Comparison of ENCODE assay signal across 24 cellular contexts in genomic region chr9:74414325-74414724, GRCh38.
"Had no signal": no experiment of that assay in that cellular context is flagged by ENCODE, and none has a peak within 500 bp of the region (broad histone marks: within the 10 kb centered on the region; RNA-seq: fewer than 3 reads in every experiment).

No MANE protein-coding gene starts in this region.

- H3K9ac ChIP-seq: KMS-11 had no signal

- H3K36me3 ChIP-seq: adrenal gland, WERI-Rb-1 had no signal

- H3K36me3 Mint-ChIP-seq: activated CD8-positive, alpha-beta memory T cell treated with anti-CD3 and anti-CD28 coated beads, Interleukin-2, amount 10 ng/mL, durations not matched to agents 7 days and 5 days; activated naive CD4-positive, alpha-beta T cell treated with anti-CD3 and anti-CD28 coated beads, Interleukin-2, amount 10 ng/mL, durations not matched to agents 7 days and 5 days; activated naive CD8-positive, alpha-beta T cell treated with anti-CD3 and anti-CD28 coated beads, Interleukin-2, amount 10 ng/mL, durations not matched to agents 7 days and 5 days had no signal

- H3K9me3 Mint-ChIP-seq: activated T-helper 17 cell treated with anti-CD3 and anti-CD28 coated beads, Interleukin-2, amount 50 U/mL, for 72 hours had no signal

- H3K9me3 ChIP-seq: adrenal gland had no signal

- H3K4me2 ChIP-seq: KMS-11 had no signal

- H3K4me3 ChIP-seq: adrenal gland, SK-N-MC had no signal

- H3K27ac Mint-ChIP-seq: activated CD8-positive, alpha-beta memory T cell treated with anti-CD3 and anti-CD28 coated beads, Interleukin-2, amount 10 ng/mL, durations not matched to agents 7 days and 5 days; activated naive CD4-positive, alpha-beta T cell treated with anti-CD3 and anti-CD28 coated beads, Interleukin-2, amount 10 ng/mL, durations not matched to agents 7 days and 5 days; activated naive CD8-positive, alpha-beta T cell treated with anti-CD3 and anti-CD28 coated beads, Interleukin-2, amount 10 ng/mL, durations not matched to agents 7 days and 5 days; activated T-cell treated with anti-CD3 and anti-CD28 coated beads, Interleukin-2, amount 50 U/mL, for 24 hours; activated T-helper 17 cell treated with anti-CD3 and anti-CD28 coated beads, Interleukin-2, amount 50 U/mL, for 72 hours had no signal

- ATAC-seq: activated CD4-positive, CD25-positive, alpha-beta regulatory T cell treated with anti-CD3 and anti-CD28 coated beads, Interleukin-2, amount 50 U/mL, for 24 hours; activated CD8-positive, alpha-beta memory T cell treated with anti-CD3 and anti-CD28 coated beads, Interleukin-2, amount 10 ng/mL, durations not matched to agents 7 days and 5 days; activated T-helper 17 cell treated with anti-CD3 and anti-CD28 coated beads, Interleukin-2, amount 50 U/mL, for 72 hours had no signal

- DNase-seq: activated CD4-positive, alpha-beta T cell treated with anti-CD3 and anti-CD28 coated beads for 4 hours; activated CD8-positive, alpha-beta memory T cell treated with anti-CD3 and anti-CD28 coated beads, Interleukin-2, amount 10 ng/mL, durations not matched to agents 7 days and 5 days; activated gamma-delta T cell; activated naive CD4-positive, alpha-beta T cell treated with anti-CD3 and anti-CD28 coated beads, Interleukin-2, amount 10 ng/mL, durations not matched to agents 7 days and 5 days; activated naive CD8-positive, alpha-beta T cell treated with anti-CD3 and anti-CD28 coated beads, Interleukin-2, amount 10 ng/mL, durations not matched to agents 7 days and 5 days; activated T-cell treated with anti-CD3 and anti-CD28 coated beads, Interleukin-2, amount 50 U/mL, for 24 hours; adrenal gland; anterior cingulate cortex; MV-4-11; NCI-H1092 treated with DMSO at 0.1 percent for 48 hours; NCI-H1436; NCI-H1694 treated with DMSO at 0.1 percent for 48 hours; NCI-H2029 treated with DMSO at 0.1 percent for 48 hours; NCI-H345; NCI-H510A; NCI-H526 treated with DMSO at 0.1 percent for 48 hours; NCI-H82; T-helper 1 cell; WERI-Rb-1 had no signal

- H3K27me3 Mint-ChIP-seq: activated CD8-positive, alpha-beta memory T cell treated with anti-CD3 and anti-CD28 coated beads, Interleukin-2, amount 10 ng/mL, durations not matched to agents 7 days and 5 days; activated naive CD4-positive, alpha-beta T cell treated with anti-CD3 and anti-CD28 coated beads, Interleukin-2, amount 10 ng/mL, durations not matched to agents 7 days and 5 days; activated T-cell treated with anti-CD3 and anti-CD28 coated beads, Interleukin-2, amount 50 U/mL, for 24 hours; activated T-helper 17 cell treated with anti-CD3 and anti-CD28 coated beads, Interleukin-2, amount 50 U/mL, for 72 hours; central memory CD8-positive, alpha-beta T cell had no signal

- H3K27me3 ChIP-seq: adrenal gland had no signal

- H3K4me3 Mint-ChIP-seq: activated CD8-positive, alpha-beta memory T cell treated with anti-CD3 and anti-CD28 coated beads, Interleukin-2, amount 10 ng/mL, durations not matched to agents 7 days and 5 days; activated naive CD4-positive, alpha-beta T cell treated with anti-CD3 and anti-CD28 coated beads, Interleukin-2, amount 10 ng/mL, durations not matched to agents 7 days and 5 days; activated naive CD8-positive, alpha-beta T cell treated with anti-CD3 and anti-CD28 coated beads, Interleukin-2, amount 10 ng/mL, durations not matched to agents 7 days and 5 days; activated T-cell treated with anti-CD3 and anti-CD28 coated beads, Interleukin-2, amount 50 U/mL, for 24 hours; activated T-helper 17 cell treated with anti-CD3 and anti-CD28 coated beads, Interleukin-2, amount 50 U/mL, for 72 hours; central memory CD8-positive, alpha-beta T cell had no signal

- H3K4me1 ChIP-seq: adrenal gland had no signal

- H3K27ac ChIP-seq: adrenal gland, KMS-11, SK-N-MC, WERI-Rb-1 had no signal

- H3K4me1 Mint-ChIP-seq: activated CD8-positive, alpha-beta memory T cell treated with anti-CD3 and anti-CD28 coated beads, Interleukin-2, amount 10 ng/mL, durations not matched to agents 7 days and 5 days; activated naive CD4-positive, alpha-beta T cell treated with anti-CD3 and anti-CD28 coated beads, Interleukin-2, amount 10 ng/mL, durations not matched to agents 7 days and 5 days; activated naive CD8-positive, alpha-beta T cell treated with anti-CD3 and anti-CD28 coated beads, Interleukin-2, amount 10 ng/mL, durations not matched to agents 7 days and 5 days; activated T-helper 17 cell treated with anti-CD3 and anti-CD28 coated beads, Interleukin-2, amount 50 U/mL, for 72 hours; central memory CD8-positive, alpha-beta T cell had no signal
